Comparison of ENCODE assay signal across 8 cellular contexts in the genomic region with DNA sequence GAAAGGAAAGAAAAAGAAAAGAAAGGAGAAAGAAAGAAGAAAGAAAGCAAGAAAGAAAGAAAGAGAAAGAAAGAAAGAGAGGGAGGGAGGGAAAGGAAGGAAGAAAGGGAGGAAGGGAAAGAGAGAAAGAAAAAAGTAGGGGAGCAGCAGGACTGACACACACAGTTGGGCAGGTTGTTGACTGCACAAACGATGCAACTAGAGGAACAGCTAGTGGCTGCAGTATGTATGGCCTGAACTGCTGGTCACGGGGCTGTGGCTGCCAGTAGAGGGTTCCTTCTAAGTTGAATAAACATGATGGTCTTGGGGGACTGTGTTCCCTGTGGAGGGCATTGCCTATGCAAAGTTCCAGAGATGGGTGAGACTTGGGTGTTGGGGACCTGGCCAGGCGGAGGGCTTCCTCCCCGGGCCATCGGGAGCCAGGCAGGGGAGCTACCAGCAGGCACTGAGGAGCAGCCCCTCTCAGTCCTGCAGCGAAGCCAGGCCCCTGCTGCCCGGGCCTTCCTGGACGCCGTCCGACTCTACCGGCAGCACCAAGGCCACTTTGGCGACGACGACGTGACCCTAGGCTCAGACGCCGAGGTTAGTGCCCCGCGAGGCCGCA. TPM values are rescaled to one million over a fixed set of nuclear protein-coding genes. Genes with fewer than 3 reads are reported as not detected.
DNase-seq lines count a peak whose midpoint lies in the region; ATAC-seq and TF ChIP-seq lines count a peak whose summit lies in the region.

No MANE protein-coding gene starts in this region.

- ATAC-seq in GM21381 (IDR thresholded peaks at IDR 0.05; ENCODE audit: unreplicated experiment) (no peak), HG03025 (IDR thresholded peaks at IDR 0.05; ENCODE audit: low FRiP score, unreplicated experiment) (no peak)

- 4% methylated on average over 20 of the region's 20 CpGs for WGBS in HUES64

- H3K9me3 ChIP-seq in HUES64 (ENCODE audit: insufficient read depth, low read depth, low read length) (no peaks in the 10 kb centered on the region), breast epithelium (peaks cover 0 to 6% of the 10 kb centered on the region in 2 donors)

- H3K36me3 Mint-ChIP-seq in mesothelial cell of epicardium = no peaks in the 10 kb centered on the region

- no peak for TF ChIP-seq POLR2A in breast epithelium (IDR thresholded peaks at IDR 0.05)

- no peak overlapping the region for H3K9ac ChIP-seq in HUES64 (ENCODE audit: low read depth, low read length)

- H3K4me1 ChIP-seq in HUES64 (ENCODE audit: insufficient read depth, low read length) (no peaks in the 10 kb centered on the region), breast epithelium (peaks cover 0 to 4% of the 10 kb centered on the region in 2 donors)

- H3K4me3 ChIP-seq in HUES64 (ENCODE audit: low read length) = peak overlapping the region; percentile 67
- peak overlapping the region; percentile 44 to 78 (median 51) for H3K4me3 ChIP-seq in breast epithelium

- H3K27ac Mint-ChIP-seq in mesothelial cell of epicardium = no peak overlapping the region

- intact Hi-C loops in breast epithelium (cut with DNase I; ENCODE audit: low total_unique reads) = no loop called here

- peak; percentile 25 for DNase-seq in COLO668 (lab: John Stamatoyannopoulos, UW; ENCODE audit: unreplicated experiment)
- no peak for DNase-seq in breast epithelium (ENCODE audit: low spot score in 2 of 2)
- no peak for DNase-seq in mesothelial cell of epicardium (ENCODE audit: low spot score in 2 of 2, unreplicated experiment in 2 of 2)
- no peak for DNase-seq in UCSD-AML1 (lab: John Stamatoyannopoulos, UW; ENCODE audit: unreplicated experiment)
- DNase-seq in NCI-H2029 (lab: John Stamatoyannopoulos, UW) = no peak

- H3K4me1 Mint-ChIP-seq in mesothelial cell of epicardium = peaks cover 2% of the 10 kb centered on the region

- TF ChIP-seq CTCF in breast epithelium (IDR thresholded peaks at IDR 0.05) = no peak
- TF ChIP-seq CTCF in mesothelial cell of epicardium (IDR thresholded peaks at IDR 0.05; ENCODE audit: unreplicated experiment) = no peak

- no peak overlapping the region for H3K27ac ChIP-seq in HUES64 (ENCODE audit: low read depth, low read length)
- peak overlapping the region in 1 of 2 donors; percentile 55 for H3K27ac ChIP-seq in breast epithelium

- no peaks in the 10 kb centered on the region for H3K9me3 Mint-ChIP-seq in mesothelial cell of epicardium

- H3K27me3 ChIP-seq in HUES64 (ENCODE audit: insufficient read depth, low read length) (peaks cover 7% of the 10 kb centered on the region; the same call in 1 of the 2 replicates), breast epithelium (no peaks in the 10 kb centered on the region)

- H3K4me3 Mint-ChIP-seq in mesothelial cell of epicardium = peak overlapping the region; percentile 42

- peaks cover 40% of the 10 kb centered on the region for H3K27me3 Mint-ChIP-seq in mesothelial cell of epicardium (ENCODE audit: low read depth)

- H3K36me3 ChIP-seq in HUES64 (ENCODE audit: insufficient read depth, low read length) = no peaks in the 10 kb centered on the region
- no peaks in the 10 kb centered on the region for H3K36me3 ChIP-seq in breast epithelium

RNA-seq across cellular contexts. Expression of gene COLGALT1, which starts 16.7 kb away (rescaled TPM):
- 36.6 TPM for polyA plus RNA-seq in HUES64 (2013, experiment 1 of 2)
- polyA plus RNA-seq in HUES64 (2013, experiment 2 of 2) = 37.9 TPM
- total RNA-seq in breast epithelium = 10 to 100 TPM; 45.1 to 99.9 (median 57.0) TPM
- total RNA-seq in mesothelial cell of epicardium = 58.0 to 61.9 TPM (median 59.3 TPM) in 3 replicates

RNA-seq across cellular contexts. Expression of gene PGLS, which starts 27.3 kb away (rescaled TPM):
- polyA plus RNA-seq in HUES64 (2013, experiment 1 of 2) = 50.3 TPM
- polyA plus RNA-seq in HUES64 (2013, experiment 2 of 2) = 50.3 TPM
- total RNA-seq in breast epithelium = 10 to 100 TPM; 62.2 to 89.8 (median 72.4) TPM
- 100.0 to 106 TPM (median 104 TPM) in 3 replicates for total RNA-seq in mesothelial cell of epicardium
